9 cellular contexts compared by ENCODE assay signal in the genomic region with DNA sequence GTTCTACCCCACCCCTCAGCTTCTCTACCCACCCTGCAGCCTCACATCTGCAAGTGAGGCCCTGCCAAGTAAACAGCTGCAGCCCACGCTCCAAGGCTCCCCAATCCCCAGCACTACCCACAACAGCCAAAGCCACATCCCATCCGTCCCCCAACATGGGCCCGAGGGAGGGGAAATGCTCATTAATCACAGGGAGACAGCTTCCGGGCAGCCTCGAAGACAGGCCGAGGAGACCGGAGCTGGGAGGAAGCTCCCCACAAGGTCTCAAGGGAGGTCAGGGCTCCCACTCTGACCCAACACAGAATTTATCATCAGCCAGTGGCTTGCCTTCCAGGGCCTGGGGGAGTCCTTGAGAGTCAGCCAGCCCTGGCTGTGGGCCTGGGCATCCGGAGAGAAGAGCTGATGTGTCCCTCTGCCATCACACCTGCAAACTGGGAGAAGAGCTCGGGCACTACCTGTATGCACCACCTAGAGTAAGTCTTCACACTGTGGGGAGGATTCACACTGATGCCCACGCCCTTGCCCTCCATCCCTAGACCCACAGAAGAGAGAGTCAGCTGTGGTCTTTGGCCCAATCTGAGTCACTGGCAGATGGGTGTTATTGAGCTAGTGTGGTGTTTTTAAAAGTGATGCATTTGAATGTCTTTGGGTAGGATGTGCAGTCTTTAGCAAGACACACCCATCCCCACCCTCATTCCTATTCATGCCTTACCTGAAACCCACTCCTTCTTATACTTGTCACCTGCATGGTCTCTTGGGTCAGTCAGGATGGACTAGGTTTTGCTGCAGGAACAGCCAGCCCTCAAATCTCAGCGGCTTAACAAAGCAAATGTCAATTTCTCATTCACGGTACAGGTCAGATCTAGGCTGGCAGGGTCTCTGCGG.
DNase-seq lines count a peak whose midpoint lies in the region; ATAC-seq and TF ChIP-seq lines count a peak whose summit lies in the region.
"Had no signal": no experiment of that assay in that cellular context is flagged by ENCODE, and none has a peak within 500 bp of the region (broad histone marks: within the 10 kb centered on the region; RNA-seq: fewer than 3 reads in every experiment).

No MANE protein-coding gene starts in this region.

- H3K4me3 ChIP-seq in gastroesophageal sphincter (no peak overlapping the region), stomach (no peak overlapping the region)

- TF ChIP-seq POLR2A in gastroesophageal sphincter (IDR thresholded peaks at IDR 0.05) (no peak), stomach (IDR thresholded peaks at IDR 0.05) (no peak)

- H3K27ac ChIP-seq in gastroesophageal sphincter (peak overlapping the region in 2 of 4 donors; percentile 63 to 68), stomach (peak overlapping the region in 3 of 5 donors; percentile 49 to 60 (median 51))

- WGBS in gastroesophageal sphincter (ENCODE audit: low coverage in 1 of 2), 2 donors: 100% methylated on average over 1 of the region's 13 CpGs; no CpG with 5 or more reads in 1 of the 2 donors
- WGBS in stomach, 5 donors: 71 to 94% (median 78%) methylated on average over 4 to 13 of the region's 13 CpGs

- TF ChIP-seq EP300 in gastroesophageal sphincter (IDR thresholded peaks at IDR 0.05): no peak
- no peak for TF ChIP-seq EP300 in stomach (IDR thresholded peaks at IDR 0.05)

- intact Hi-C loops in stomach (cut with DNase I; ENCODE audit: low total_unique reads): no loop called here
- intact Hi-C loops in left colon (cut with DNase I, micrococcal nuclease): no loop called here

- TF ChIP-seq CTCF in gastroesophageal sphincter (IDR thresholded peaks at IDR 0.05) (no peak), stomach (IDR thresholded peaks at IDR 0.05) (no peak)

- H3K4me1 ChIP-seq in gastroesophageal sphincter (peaks cover 0 to 14% (median 7%) of the 10 kb centered on the region in 3 donors), stomach (peaks cover 0 to 14% (median 8%) of the 10 kb centered on the region in 4 donors)

- in situ Hi-C loops in G401 (cut with HindIII; ENCODE audit: low sequenced_read_pairs): no loop called here

- H3K27me3 ChIP-seq in gastroesophageal sphincter (no peaks in the 10 kb centered on the region), stomach (no peaks in the 10 kb centered on the region)

- DNase-seq in M059J (ENCODE audit: low read depth): peak; percentile 96
- no peak for DNase-seq in stomach
- DNase-seq in activated CD4-positive, alpha-beta T cell treated with anti-CD3 and anti-CD28 coated beads, Interleukin-2, amount 50 U/mL, for 48 hours: no peak
- no peak for DNase-seq in G401 (ENCODE audit: low spot score)
- no peak for DNase-seq in left colon
- DNase-seq: OCI-M1 had no signal

- no peaks in the 10 kb centered on the region for H3K9me3 ChIP-seq in gastroesophageal sphincter
- no peaks in the 10 kb centered on the region for H3K9me3 ChIP-seq in stomach

- peak; percentile 57 for ATAC-seq in GM19467 (IDR thresholded peaks at IDR 0.05; ENCODE audit: unreplicated experiment)
- peak; percentile 12 for ATAC-seq in gastroesophageal sphincter
- ATAC-seq in left colon: no peak
- no peak for ATAC-seq in GM21381 (IDR thresholded peaks at IDR 0.05; ENCODE audit: unreplicated experiment)

- H3K36me3 ChIP-seq in gastroesophageal sphincter (no peaks in the 10 kb centered on the region), stomach (no peaks in the 10 kb centered on the region)

Comparison
In these comparisons a context has a peak if more than half of its experiments do, and no peak if none do; other contexts are left out.
1. ATAC-seq: peak in GM19467 (single experiment) and gastroesophageal sphincter (single experiment); none in left colon (single experiment) and GM21381 (single experiment).